24 cellular contexts compared by ENCODE assay signal in genomic region chr16:88548985-88549384, GRCh38.
"Had no signal": no experiment of that assay in that cellular context is flagged by ENCODE, and none has a peak within 500 bp of the region (broad histone marks: within the 10 kb centered on the region; RNA-seq: fewer than 3 reads in every experiment).

No MANE protein-coding gene starts in this region.

- H3K4me1 ChIP-seq: parathyroid adenoma, vagina had no signal

- H3K27me3 ChIP-seq: thyroid gland had no signal

- H3K4me3 ChIP-seq: coronary artery, esophagus squamous epithelium, smooth muscle cell, stomach, thyroid gland, vagina had no signal

- DNase-seq: effector memory CD8-positive, alpha-beta T cell; erythroblast; esophagus squamous epithelium; foreskin melanocyte; hypothalamus; kidney; mesendoderm; midbrain; naive thymus-derived CD4-positive, alpha-beta T cell; stimulated activated CD4-positive, alpha-beta T cell treated with anti-CD3 and anti-CD28 coated beads, Interleukin-12 subunit alpha, Interleukin-12 subunit beta, amount 100 ng/mL, for 4 hours; stimulated activated CD4-positive, alpha-beta T cell treated with anti-CD3 and anti-CD28 coated beads, Interleukin-1b, Interleukin-23, amount 100 ng/mL, for 48 hours; stimulated activated CD4-positive, alpha-beta T cell treated with anti-CD3 and anti-CD28 coated beads, Interleukin-4, amount 100 ng/mL, for 1 hour; stimulated activated CD8-positive, alpha-beta memory T cell treated with anti-CD3 and anti-CD28 coated beads, Interleukin-4, amount 100 ng/mL, for 48 hours; stimulated activated naive CD4-positive, alpha-beta T cell treated with Interleukin-2 at 50 U/mL for 16 hours; stomach; trophoblast cell had no signal

- H3K36me3 ChIP-seq: esophagus squamous epithelium, neutrophil, stomach, thyroid gland, vagina had no signal

- H3K4me2 ChIP-seq: smooth muscle cell had no signal

- ATAC-seq: left lobe of liver; naive thymus-derived CD4-positive, alpha-beta T cell; sciatic nerve had no signal

- H3K27ac ChIP-seq: coronary artery, esophagus squamous epithelium, neutrophil, parathyroid adenoma, stomach, thyroid gland, vagina had no signal

- H3K9me3 ChIP-seq: neutrophil, thyroid gland, vagina had no signal

- H3K9ac ChIP-seq: parathyroid adenoma had no signal

- H2AFZ ChIP-seq: parathyroid adenoma had no signal
